ENCODE assay signal across 14 cellular contexts in the genomic region with DNA sequence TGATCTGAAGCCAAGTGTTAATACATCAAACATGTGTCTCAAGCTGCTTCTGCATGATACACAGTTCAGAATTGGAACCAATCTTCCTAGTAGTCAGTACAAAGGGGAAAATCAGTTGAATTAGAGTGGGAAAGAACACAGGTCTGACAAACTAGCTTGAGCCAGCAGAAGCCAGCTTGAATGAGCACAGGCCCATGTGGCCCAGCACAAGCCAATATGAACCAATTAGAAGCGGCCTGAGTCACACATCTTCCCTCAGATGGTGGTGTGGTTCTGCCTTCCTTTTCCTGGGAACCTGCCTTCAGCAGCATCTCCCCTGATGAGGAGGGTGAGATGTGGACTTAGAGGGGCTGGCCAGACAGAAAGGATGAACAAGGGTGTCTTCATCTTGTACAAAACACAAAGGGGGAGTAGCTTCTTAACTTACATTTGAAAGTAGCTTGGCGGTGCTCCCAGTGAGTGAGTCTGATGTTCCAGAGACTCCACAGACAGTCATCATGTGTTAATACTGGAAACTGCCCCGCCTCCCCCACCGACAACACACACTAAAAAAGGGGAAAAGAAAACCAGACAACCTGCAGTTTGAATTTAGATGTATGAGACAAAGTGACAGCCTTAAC.
A peak's percentile ranks its signal among the peaks of the same experiment; 100 is the strongest.
DNase-seq lines count a peak whose midpoint lies in the region; ATAC-seq and TF ChIP-seq lines count a peak whose summit lies in the region.
"Had no signal": no experiment of that assay in that cellular context is flagged by ENCODE, and none has a peak within 500 bp of the region (broad histone marks: within the 10 kb centered on the region; RNA-seq: fewer than 3 reads in every experiment).

No MANE protein-coding gene starts in this region.

- H3K36me3 ChIP-seq in breast epithelium: no peaks in the 10 kb centered on the region
- no peaks in the 10 kb centered on the region for H3K36me3 ChIP-seq in tibial nerve

- no peak for TF ChIP-seq EP300 in tibial nerve (IDR thresholded peaks at IDR 0.05)

- H3K9me3 Mint-ChIP-seq in MCF 10A (ENCODE audit: unreplicated experiment): no peaks in the 10 kb centered on the region
- H3K9me3 Mint-ChIP-seq: activated CD8-positive, alpha-beta T cell treated with anti-CD3 and anti-CD28 coated beads for 36 hours; activated naive CD4-positive, alpha-beta T cell treated with anti-CD3 and anti-CD28 coated beads for 36 hours had no signal

- H3K4me1 Mint-ChIP-seq in MCF 10A (ENCODE audit: insufficient read depth, unreplicated experiment): peaks cover 10% of the 10 kb centered on the region

- intact Hi-C loops in MCF 10A (cut with micrococcal nuclease): no loop called here
- intact Hi-C loops in breast epithelium (cut with DNase I; ENCODE audit: low total_unique reads): no loop called here

- TF ChIP-seq CTCF in MCF 10A (IDR thresholded peaks at IDR 0.05; ENCODE audit: unreplicated experiment) (no peak), breast epithelium (IDR thresholded peaks at IDR 0.05) (no peak), tibial nerve (IDR thresholded peaks at IDR 0.05) (no peak)

- WGBS in tibial nerve, 2 donors: 51 to 65% methylated on average over 4 of the region's 4 CpGs

- H3K4me1 ChIP-seq in breast epithelium: no peaks in the 10 kb centered on the region
- no peaks in the 10 kb centered on the region for H3K4me1 ChIP-seq in tibial nerve
- H3K4me1 ChIP-seq: psoas muscle had no signal

- H3K27ac Mint-ChIP-seq in MCF 10A (ENCODE audit: low read depth, unreplicated experiment): peak overlapping the region; percentile 65
- H3K27ac Mint-ChIP-seq: activated CD8-positive, alpha-beta T cell treated with anti-CD3 and anti-CD28 coated beads for 36 hours; activated naive CD4-positive, alpha-beta T cell treated with anti-CD3 and anti-CD28 coated beads for 36 hours had no signal

- ATAC-seq in GM21367 (IDR thresholded peaks at IDR 0.05; ENCODE audit: unreplicated experiment) (no peak), HG03045 (IDR thresholded peaks at IDR 0.05; ENCODE audit: unreplicated experiment) (no peak)
- ATAC-seq: activated CD8-positive, alpha-beta T cell treated with anti-CD3 and anti-CD28 coated beads for 36 hours; psoas muscle had no signal

- H3K27ac ChIP-seq in breast epithelium (no peak overlapping the region), tibial nerve (no peak overlapping the region)
- H3K27ac ChIP-seq: psoas muscle had no signal

- H3K4me3 Mint-ChIP-seq in MCF 10A (ENCODE audit: unreplicated experiment): no peak overlapping the region
- H3K4me3 Mint-ChIP-seq: activated CD8-positive, alpha-beta T cell treated with anti-CD3 and anti-CD28 coated beads for 36 hours; activated naive CD4-positive, alpha-beta T cell treated with anti-CD3 and anti-CD28 coated beads for 36 hours had no signal

- CTCF ChIA-PET in MCF 10A (lab: Yijun Ruan, JAX): no interaction called here

- peaks cover 16% of the 10 kb centered on the region for H3K27me3 Mint-ChIP-seq in MCF 10A (ENCODE audit: insufficient read depth, unreplicated experiment)
- H3K27me3 Mint-ChIP-seq: activated CD8-positive, alpha-beta T cell treated with anti-CD3 and anti-CD28 coated beads for 36 hours had no signal

- H3K9me3 ChIP-seq in breast epithelium (no peaks in the 10 kb centered on the region), tibial nerve (no peaks in the 10 kb centered on the region)
- H3K9me3 ChIP-seq: psoas muscle had no signal

- H3K4me3 ChIP-seq in breast epithelium (no peak overlapping the region), tibial nerve (no peak overlapping the region)
- H3K4me3 ChIP-seq: psoas muscle had no signal

- peaks cover 0 to 25% of the 10 kb centered on the region in 2 donors for H3K27me3 ChIP-seq in breast epithelium
- H3K27me3 ChIP-seq in tibial nerve: no peaks in the 10 kb centered on the region

- no peaks in the 10 kb centered on the region for H3K36me3 Mint-ChIP-seq in MCF 10A (ENCODE audit: insufficient read depth, unreplicated experiment)

- TF ChIP-seq POLR2A in breast epithelium (IDR thresholded peaks at IDR 0.05) (no peak), tibial nerve (IDR thresholded peaks at IDR 0.05) (no peak)

- POLR2A ChIA-PET in MCF 10A (lab: Yijun Ruan, JAX): no interaction called here

- DNase-seq in MCF 10A (ENCODE audit: unreplicated experiment) (peak; percentile 65), breast epithelium (ENCODE audit: low spot score in 2 of 2) (no peak), T1000 (lab: John Stamatoyannopoulos, UW) (peak; percentile 13), glomerular visceral epithelial cell (ENCODE audit: extremely low spot score) (peak; percentile 22), tibial nerve (ENCODE audit: low spot score in 2 of 2) (peak; percentile 4 to 12), NCI-H1417 treated with DMSO at 0.1 percent for 48 hours (lab: John Stamatoyannopoulos, UW) (no peak)
- DNase-seq: activated CD8-positive, alpha-beta T cell treated with anti-CD3 and anti-CD28 coated beads for 36 hours; activated naive CD4-positive, alpha-beta T cell treated with anti-CD3 and anti-CD28 coated beads for 36 hours; cortex of kidney; midbrain; NCI-H774 had no signal

- BruUV-seq in MCF 10A (replicated peaks; lab: Mats Ljungman, UMichigan): no TSS peak

Comparison
In these comparisons a context has a peak if more than half of its experiments do, and no peak if none do; other contexts are left out.
1. DNase-seq: peak in MCF 10A (single experiment), T1000 (single experiment), glomerular visceral epithelial cell (single experiment) and tibial nerve (2 of 2); none in breast epithelium (0 of 2) and NCI-H1417 treated with DMSO at 0.1 percent for 48 hours (single experiment).